Comparison of ENCODE assay signal across 8 cellular contexts in genomic region chr6:162898011-162898410, GRCh38.
"Had no signal": no experiment of that assay in that cellular context is flagged by ENCODE, and none has a peak within 500 bp of the region (broad histone marks: within the 10 kb centered on the region; RNA-seq: fewer than 3 reads in every experiment).

No MANE protein-coding gene starts in this region.

- H3K4me3 ChIP-seq: K562 had no signal

- H3K27ac Mint-ChIP-seq: IgD-negative memory B cell had no signal

- H3K4me3 Mint-ChIP-seq: IgD-negative memory B cell had no signal

- H3K27ac ChIP-seq: HL-60 had no signal

- H3K4me1 Mint-ChIP-seq: IgD-negative memory B cell had no signal

- DNase-seq: IMR-90, KBM-7, KG1 had no signal

- H3K36me3 Mint-ChIP-seq: IgD-negative memory B cell had no signal

- FAIRE-seq: HepG2, HTR-8/SVneo, K562 had no signal
